ENCODE assay signal across 16 cellular contexts in the genomic region with DNA sequence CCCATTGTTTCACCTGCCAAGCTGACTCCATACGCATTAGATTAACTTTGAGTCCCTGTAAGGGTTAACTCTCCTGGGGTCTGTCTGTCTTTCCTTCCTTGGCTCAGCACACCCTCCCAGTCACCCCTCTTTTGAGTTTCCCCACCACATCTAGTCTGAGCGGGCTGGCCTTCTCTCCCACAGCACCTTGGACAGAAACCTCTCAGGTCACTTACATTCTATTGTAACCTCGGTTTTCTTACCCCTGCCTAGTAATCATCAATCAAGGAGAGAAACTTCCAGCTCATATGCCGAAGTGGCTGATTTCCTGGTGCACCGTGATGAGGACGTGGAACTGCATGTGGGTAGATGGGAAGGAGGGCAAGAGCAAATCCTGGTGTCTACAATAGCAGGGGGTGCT.
DNase-seq lines count a peak whose midpoint lies in the region; ATAC-seq and TF ChIP-seq lines count a peak whose summit lies in the region.
"Had no signal": no experiment of that assay in that cellular context is flagged by ENCODE, and none has a peak within 500 bp of the region (broad histone marks: within the 10 kb centered on the region; RNA-seq: fewer than 3 reads in every experiment).

No MANE protein-coding gene starts in this region.

- no peak for TF ChIP-seq EP300 in Ishikawa (IDR thresholded peaks at IDR 0.05; ENCODE audit: borderline replicate concordance)

- no peak overlapping the region for H2BK5ac ChIP-seq in H9 (ENCODE audit: insufficient read length, low read length)

- no peak overlapping the region for H3K23ac ChIP-seq in H9 (ENCODE audit: insufficient read length, low read depth, low read length)

- no peak overlapping the region for H2BK12ac ChIP-seq in H9 (ENCODE audit: insufficient read length, low read depth, low read length)

- H3K4me1 Mint-ChIP-seq in H9 (peaks cover 18 to 34% of the 10 kb centered on the region in 2 experiments), WTC11 (peaks cover 17% of the 10 kb centered on the region), nephron progenitor cell (peaks cover 25% of the 10 kb centered on the region)
- H3K4me1 Mint-ChIP-seq: CD14-positive monocyte, IgD-negative memory B cell had no signal

- H3K79me2 ChIP-seq in H9 (ENCODE audit: insufficient read depth, low read length) = peaks cover 1% of the 10 kb centered on the region; the same call in 1 of the 2 replicates

- no peak overlapping the region for H3K18ac ChIP-seq in H9 (ENCODE audit: insufficient read length, low read depth, low read length)

- no peak overlapping the region for H2AK5ac ChIP-seq in H9 (ENCODE audit: insufficient read length, low read length)

- H3K9me3 Mint-ChIP-seq in H9 (peaks cover 0 to 3% of the 10 kb centered on the region in 2 experiments; a peak in 1 of 5 replicates), WTC11 (peaks cover 6% of the 10 kb centered on the region), nephron progenitor cell (no peaks in the 10 kb centered on the region)
- H3K9me3 Mint-ChIP-seq: CD14-positive monocyte had no signal

- no peaks in the 10 kb centered on the region for H4K20me1 ChIP-seq in H9 (ENCODE audit: control insufficient read depth, insufficient read depth, insufficient read length)

- no peak overlapping the region for H3K14ac ChIP-seq in H9 (ENCODE audit: insufficient read depth, low read length)

- H3K4me1 ChIP-seq in H9 (ENCODE audit: insufficient read depth, low read length) = no peaks in the 10 kb centered on the region

- H3K27me3 Mint-ChIP-seq in H9 (ENCODE audit: low read depth) (no peaks in the 10 kb centered on the region), WTC11 (ENCODE audit: low read depth) (no peaks in the 10 kb centered on the region), nephron progenitor cell (ENCODE audit: low read depth, poor library complexity) (no peaks in the 10 kb centered on the region)
- H3K27me3 Mint-ChIP-seq: IgD-negative memory B cell had no signal

- H2BK15ac ChIP-seq in H9 (ENCODE audit: low read depth, low read length) = no peak overlapping the region

- H3T11ph ChIP-seq in H9 (ENCODE audit: low read length) = no peak overlapping the region

- CTCF ChIA-PET in WTC11 (lab: Charles Lee) (no interaction called here), GM10248 (lab: Yijun Ruan, JAX) (no interaction called here)

- intact Hi-C loops in cardiac septum (cut with DNase I) = no loop called here

- TF ChIP-seq RAD21 in Ishikawa (IDR thresholded peaks at IDR 0.05; ENCODE audit: low read depth) = no peak

- no peak overlapping the region for H4K8ac ChIP-seq in H9 (replicated peaks; ENCODE audit: insufficient read length, low read depth, low read length)

- no peak overlapping the region for H3K27ac ChIP-seq in H9 (ENCODE audit: insufficient read length, low read depth, low read length)
- H3K27ac ChIP-seq: KMS-11 had no signal

- no peak overlapping the region for H4K91ac ChIP-seq in H9 (ENCODE audit: insufficient read length, low read depth, low read length)

- H2AFZ ChIP-seq in H9 (ENCODE audit: low read length) = no peak overlapping the region

- no peak overlapping the region for H2BK120ac ChIP-seq in H9 (ENCODE audit: low read depth, low read length, poor library complexity, severe bottlenecking)

- no peak for TF ChIP-seq CTCF in H9 (conservative IDR thresholded peaks at IDR 0.05)
- TF ChIP-seq CTCF in WTC11 (IDR thresholded peaks at IDR 0.05) = no peak
- TF ChIP-seq CTCF in nephron progenitor cell (IDR thresholded peaks at IDR 0.05) = no peak
- no peak for TF ChIP-seq CTCF in GM10248 (IDR thresholded peaks at IDR 0.05; ENCODE audit: control extremely low read depth, extremely low read depth, low read depth, missing control alignments)

- no peaks in the 10 kb centered on the region for H3K27me3 ChIP-seq in H9 (ENCODE audit: insufficient read depth, low read length)

- no peaks in the 10 kb centered on the region for H3K9me3 ChIP-seq in H9 (ENCODE audit: control insufficient read depth, low read depth, low read length)

- WGBS in H9 (ENCODE audit: extremely low coverage, insufficient read length, low lambda C conversion rate) = no CpG with 5 or more reads among the region's 6 CpGs

- peak; percentile 34 for ATAC-seq in WTC11
- no peak for ATAC-seq in GM21529 (IDR thresholded peaks at IDR 0.05; ENCODE audit: unreplicated experiment)
- ATAC-seq in GM21381 (IDR thresholded peaks at IDR 0.05; ENCODE audit: unreplicated experiment) = no peak
- ATAC-seq: CD8-positive, alpha-beta T cell had no signal

- H2BK20ac ChIP-seq in H9 (ENCODE audit: low read depth, low read length, poor library complexity, severe bottlenecking) = no peak overlapping the region

- no peak overlapping the region for H4K5ac ChIP-seq in H9 (ENCODE audit: insufficient read length, low read depth, low read length)

- H3K4me3 Mint-ChIP-seq in H9 = no peak overlapping the region
- no peak overlapping the region for H3K4me3 Mint-ChIP-seq in WTC11
- H3K4me3 Mint-ChIP-seq in nephron progenitor cell = no peak overlapping the region
- H3K4me3 Mint-ChIP-seq: CD14-positive monocyte; CD8-positive, alpha-beta T cell; IgD-negative memory B cell had no signal

- no peaks in the 10 kb centered on the region for H3K23me2 ChIP-seq in H9 (ENCODE audit: insufficient read length, low read depth, low read length, poor library complexity, severe bottlenecking)

- H3K56ac ChIP-seq in H9 (ENCODE audit: insufficient read length, low read depth, low read length) = no peak overlapping the region

- no peak overlapping the region for H3K4me2 ChIP-seq in H9 (ENCODE audit: insufficient read depth, insufficient read length, low read length)
- H3K4me2 ChIP-seq: KMS-11 had no signal

- no peaks in the 10 kb centered on the region for H3K79me1 ChIP-seq in H9 (ENCODE audit: insufficient read depth, low read depth, low read length, poor library complexity, severe bottlenecking)

- no peak overlapping the region for H3K4ac ChIP-seq in H9 (ENCODE audit: low read depth, low read length)

- no peak overlapping the region for H3K9ac ChIP-seq in H9 (ENCODE audit: extremely low read depth, insufficient read length, low read length)
- H3K9ac ChIP-seq: KMS-11 had no signal

- H3K27ac Mint-ChIP-seq in H9 = peak overlapping the region in 2 of 3 experiments; percentile 4 to 42; a peak in 2 of 7 replicates
- no peak overlapping the region for H3K27ac Mint-ChIP-seq in WTC11
- H3K27ac Mint-ChIP-seq in nephron progenitor cell = peak overlapping the region; percentile 46
- H3K27ac Mint-ChIP-seq: CD8-positive, alpha-beta T cell; IgD-negative memory B cell had no signal

- POLR2A ChIA-PET in WTC11 (lab: Charles Lee) (no interaction called here), GM10248 (lab: Yijun Ruan, JAX) (no interaction called here)

- DNase-seq in H9 (no peak), WTC11 (ENCODE audit: low spot score) (no peak), nephron progenitor cell (no peak), GM10248 (ENCODE audit: extremely low spot score) (no peak), cardiac septum (ENCODE audit: low spot score) (no peak)
- DNase-seq: CD8-positive, alpha-beta T cell; COR-L47; DND-41; GDM1; HCEC 1CT had no signal

- no peaks in the 10 kb centered on the region for H3K36me3 Mint-ChIP-seq in H9 (ENCODE audit: insufficient read depth in 1 of 3, low read depth in 3 of 3)
- no peaks in the 10 kb centered on the region for H3K36me3 Mint-ChIP-seq in WTC11
- peaks cover 28% of the 10 kb centered on the region for H3K36me3 Mint-ChIP-seq in nephron progenitor cell (ENCODE audit: low read depth)
- H3K36me3 Mint-ChIP-seq: CD14-positive monocyte; CD8-positive, alpha-beta T cell; IgD-negative memory B cell had no signal

TF ChIP-seq in Ishikawa, 13 proteins besides CTCF, POLR2A, EP300 and RAD21 (continues in another document):
- no peak for TF ChIP-seq CEBPB (IDR thresholded peaks at IDR 0.05)

TF ChIP-seq in WTC11, 78 proteins besides CTCF, POLR2A, EP300 and RAD21:
- TF ChIP-seq, protein P1, sequence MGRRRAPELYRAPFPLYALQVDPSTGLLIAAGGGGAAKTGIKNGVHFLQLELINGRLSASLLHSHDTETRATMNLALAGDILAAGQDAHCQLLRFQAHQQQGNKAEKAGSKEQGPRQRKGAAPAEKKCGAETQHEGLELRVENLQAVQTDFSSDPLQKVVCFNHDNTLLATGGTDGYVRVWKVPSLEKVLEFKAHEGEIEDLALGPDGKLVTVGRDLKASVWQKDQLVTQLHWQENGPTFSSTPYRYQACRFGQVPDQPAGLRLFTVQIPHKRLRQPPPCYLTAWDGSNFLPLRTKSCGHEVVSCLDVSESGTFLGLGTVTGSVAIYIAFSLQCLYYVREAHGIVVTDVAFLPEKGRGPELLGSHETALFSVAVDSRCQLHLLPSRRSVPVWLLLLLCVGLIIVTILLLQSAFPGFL (CRISPR knock-in tag; IDR thresholded peaks at IDR 0.05; ENCODE audit: borderline replicate concordance) = no peak
- TF ChIP-seq, protein P2, sequence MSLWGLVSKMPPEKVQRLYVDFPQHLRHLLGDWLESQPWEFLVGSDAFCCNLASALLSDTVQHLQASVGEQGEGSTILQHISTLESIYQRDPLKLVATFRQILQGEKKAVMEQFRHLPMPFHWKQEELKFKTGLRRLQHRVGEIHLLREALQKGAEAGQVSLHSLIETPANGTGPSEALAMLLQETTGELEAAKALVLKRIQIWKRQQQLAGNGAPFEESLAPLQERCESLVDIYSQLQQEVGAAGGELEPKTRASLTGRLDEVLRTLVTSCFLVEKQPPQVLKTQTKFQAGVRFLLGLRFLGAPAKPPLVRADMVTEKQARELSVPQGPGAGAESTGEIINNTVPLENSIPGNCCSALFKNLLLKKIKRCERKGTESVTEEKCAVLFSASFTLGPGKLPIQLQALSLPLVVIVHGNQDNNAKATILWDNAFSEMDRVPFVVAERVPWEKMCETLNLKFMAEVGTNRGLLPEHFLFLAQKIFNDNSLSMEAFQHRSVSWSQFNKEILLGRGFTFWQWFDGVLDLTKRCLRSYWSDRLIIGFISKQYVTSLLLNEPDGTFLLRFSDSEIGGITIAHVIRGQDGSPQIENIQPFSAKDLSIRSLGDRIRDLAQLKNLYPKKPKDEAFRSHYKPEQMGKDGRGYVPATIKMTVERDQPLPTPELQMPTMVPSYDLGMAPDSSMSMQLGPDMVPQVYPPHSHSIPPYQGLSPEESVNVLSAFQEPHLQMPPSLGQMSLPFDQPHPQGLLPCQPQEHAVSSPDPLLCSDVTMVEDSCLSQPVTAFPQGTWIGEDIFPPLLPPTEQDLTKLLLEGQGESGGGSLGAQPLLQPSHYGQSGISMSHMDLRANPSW (CRISPR knock-in tag; conservative IDR thresholded peaks at IDR 0.05; ENCODE audit: low read depth) = no peak
- TF ChIP-seq FOXK1 (CRISPR knock-in tag; IDR thresholded peaks at IDR 0.05) (no peak), SMAD3 (CRISPR knock-in tag; IDR thresholded peaks at IDR 0.05; ENCODE audit: borderline replicate concordance) (no peak), CBFB (CRISPR knock-in tag; IDR thresholded peaks at IDR 0.05; ENCODE audit: low read depth) (no peak), NFATC4 (CRISPR knock-in tag; IDR thresholded peaks at IDR 0.05) (no peak), KAT7 (CRISPR knock-in tag; IDR thresholded peaks at IDR 0.05; ENCODE audit: borderline replicate concordance) (no peak), ZNF121 (CRISPR knock-in tag; IDR thresholded peaks at IDR 0.05) (no peak), RORB (CRISPR knock-in tag; IDR thresholded peaks at IDR 0.05) (no peak), ZNF671 (CRISPR knock-in tag; IDR thresholded peaks at IDR 0.05) (no peak)
